Comparison of ENCODE assay signal across 8 cellular contexts in the genomic region with DNA sequence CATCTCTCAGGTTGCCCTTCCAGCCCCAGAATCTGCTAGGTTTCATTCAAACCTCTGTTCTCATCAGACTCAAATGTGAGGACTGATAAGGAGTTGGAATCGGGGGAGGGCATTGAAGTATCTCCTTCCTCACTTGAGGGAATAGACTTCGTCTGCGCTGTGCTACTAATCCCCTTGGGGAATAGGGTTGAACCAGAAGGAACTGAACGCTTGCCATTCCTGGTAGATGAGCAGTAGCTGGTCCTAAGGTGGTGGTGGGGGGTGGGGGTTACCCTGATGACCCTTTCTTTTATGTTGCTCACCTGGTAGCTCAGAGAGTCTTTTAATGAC. TPM values are rescaled to one million over a fixed set of nuclear protein-coding genes. Genes with fewer than 3 reads are reported as not detected.
A peak's percentile ranks its signal among the peaks of the same experiment; 100 is the strongest.
DNase-seq lines count a peak whose midpoint lies in the region; ATAC-seq and TF ChIP-seq lines count a peak whose summit lies in the region.

No MANE protein-coding gene starts in this region.

- H3K27me3 Mint-ChIP-seq in activated naive CD4-positive, alpha-beta T cell treated with anti-CD3 and anti-CD28 coated beads for 36 hours (ENCODE audit: low read depth): peaks cover 4% of the 10 kb centered on the region

- no peak for ATAC-seq in upper lobe of left lung (ENCODE audit: low FRiP score in 2 of 2)

- TF ChIP-seq POLR2A in upper lobe of left lung (IDR thresholded peaks at IDR 0.05): no peak

- no peaks in the 10 kb centered on the region for H3K27me3 ChIP-seq in iPS-18a (ENCODE audit: control insufficient read depth, insufficient read depth, low read length)
- no peaks in the 10 kb centered on the region for H3K27me3 ChIP-seq in upper lobe of left lung

- peak overlapping the region; percentile 75 for H3K4me3 Mint-ChIP-seq in activated naive CD4-positive, alpha-beta T cell treated with anti-CD3 and anti-CD28 coated beads for 36 hours

- no peak overlapping the region for H3K9ac ChIP-seq in iPS-18a (ENCODE audit: low read length)

- TF ChIP-seq CTCF in VCaP (conservative IDR thresholded peaks at IDR 0.05) (peak; percentile 58), upper lobe of left lung (IDR thresholded peaks at IDR 0.05) (no peak)

- intact Hi-C loops in activated naive CD4-positive, alpha-beta T cell treated with anti-CD3 and anti-CD28 coated beads for 36 hours (cut with micrococcal nuclease): loop anchor here (1.0 to 5.0 kb wide), 6 partner anchors 37 to 334 kb away; a partner anchor contains a TSS

- no peaks in the 10 kb centered on the region for H3K9me3 Mint-ChIP-seq in activated naive CD4-positive, alpha-beta T cell treated with anti-CD3 and anti-CD28 coated beads for 36 hours

- DNase-seq in activated naive CD4-positive, alpha-beta T cell treated with anti-CD3 and anti-CD28 coated beads for 36 hours: no peak
- DNase-seq in activated naive CD4-positive, alpha-beta T cell (lab: John Stamatoyannopoulos, UW): no peak
- no peak for DNase-seq in upper lobe of left lung
- DNase-seq in activated effector memory CD4-positive, alpha-beta T cell treated with anti-CD3 and anti-CD28 coated beads, Interleukin-2, amount 50 U/mL, for 16 hours: no peak
- DNase-seq in anterior cingulate cortex (lab: John Stamatoyannopoulos, UW): no peak
- no peak for DNase-seq in retina

- H3K4me3 ChIP-seq in iPS-18a (ENCODE audit: low read length): peak overlapping the region; percentile 56
- H3K4me3 ChIP-seq in upper lobe of left lung: peak overlapping the region in 3 of 4 donors; percentile 49 to 55 (median 54)

- WGBS in upper lobe of left lung, 2 donors: 48 to 80% methylated on average over 1 to 4 of the region's 4 CpGs

- H3K27ac ChIP-seq in VCaP: peak overlapping the region; percentile 87
- H3K27ac ChIP-seq in iPS-18a (ENCODE audit: low read length): no peak overlapping the region
- no peak overlapping the region for H3K27ac ChIP-seq in upper lobe of left lung

- no peaks in the 10 kb centered on the region for H3K36me3 Mint-ChIP-seq in activated naive CD4-positive, alpha-beta T cell treated with anti-CD3 and anti-CD28 coated beads for 36 hours (ENCODE audit: low read depth)

- H3K4me1 ChIP-seq in iPS-18a (ENCODE audit: control insufficient read depth, low read depth, low read length) (peaks cover 13% of the 10 kb centered on the region), upper lobe of left lung (no peaks in the 10 kb centered on the region)

- no peaks in the 10 kb centered on the region for H3K36me3 ChIP-seq in iPS-18a (ENCODE audit: control insufficient read depth, low read depth, low read length)
- H3K36me3 ChIP-seq in upper lobe of left lung: no peaks in the 10 kb centered on the region

- H3K9me3 ChIP-seq in iPS-18a (ENCODE audit: control insufficient read depth, low read depth, low read length) (peaks cover 4% of the 10 kb centered on the region), upper lobe of left lung (no peaks in the 10 kb centered on the region)

- H3K27ac Mint-ChIP-seq in activated naive CD4-positive, alpha-beta T cell treated with anti-CD3 and anti-CD28 coated beads for 36 hours: peak overlapping the region; percentile 72

- peaks cover 22% of the 10 kb centered on the region for H3K4me1 Mint-ChIP-seq in activated naive CD4-positive, alpha-beta T cell treated with anti-CD3 and anti-CD28 coated beads for 36 hours (ENCODE audit: low read depth)

- CTCF ChIA-PET in activated naive CD4-positive, alpha-beta T cell treated with anti-CD3 and anti-CD28 coated beads for 36 hours (lab: Charles Lee): interaction anchor here (0.6 to 1.7 kb wide), 5 partner anchors 13 to 271 kb away, joined by 3 to 29 read pairs (median 4); no protein-coding TSS in a partner anchor

- no peak for TF ChIP-seq EP300 in upper lobe of left lung (IDR thresholded peaks at IDR 0.05)

RNA-seq across cellular contexts. Expression of a gene that starts 0.7 kb away (rescaled TPM):
- total RNA-seq in activated naive CD4-positive, alpha-beta T cell treated with anti-CD3 and anti-CD28 coated beads for 36 hours: 10 to 100 TPM; 10.1 to 11.1 TPM
- total RNA-seq in upper lobe of left lung: 1 to 10 TPM; 4.6 to 9.0 (median 6.4) TPM
